Comparison of ENCODE assay signal across 1 cellular context in the genomic region with DNA sequence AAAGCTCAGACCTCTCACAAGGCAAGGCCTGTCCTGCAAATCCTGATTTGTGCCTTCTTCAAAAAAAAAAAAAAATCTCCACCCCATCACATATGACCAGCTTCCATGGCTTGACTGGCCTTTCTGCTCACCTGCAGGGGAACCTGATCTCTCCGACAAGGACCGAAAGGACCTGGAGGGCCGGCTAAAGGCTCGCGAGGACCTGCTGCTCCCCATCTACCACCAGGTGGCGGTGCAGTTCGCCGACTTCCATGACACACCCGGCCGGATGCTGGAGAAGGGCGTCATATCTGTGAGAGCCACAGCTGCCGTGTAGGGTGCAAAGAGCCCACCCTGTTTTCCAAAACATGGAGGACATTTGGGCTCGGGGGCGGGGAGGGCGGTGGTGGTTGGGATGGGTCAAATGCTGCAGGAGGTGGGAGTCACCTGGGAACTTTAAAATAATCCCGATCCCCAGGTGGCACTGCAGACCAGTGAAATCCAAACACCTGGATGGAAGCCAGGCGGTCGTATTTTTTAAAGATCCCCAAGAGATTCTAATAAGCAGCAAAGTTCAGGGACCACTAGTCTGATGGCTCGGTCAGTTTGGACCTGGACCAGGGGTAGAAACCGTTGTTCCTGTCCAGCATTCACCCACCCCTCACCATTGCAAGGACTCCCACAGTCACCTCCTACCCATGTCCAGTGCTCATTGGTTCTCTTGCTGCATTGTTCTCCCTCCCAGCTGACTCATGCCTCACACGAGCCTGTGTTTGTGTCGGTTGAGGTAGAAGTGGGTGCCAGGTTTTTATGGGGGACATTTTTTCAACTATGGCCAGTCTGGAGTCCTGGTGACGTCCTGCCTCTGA.
TF ChIP-seq lines count a peak whose summit lies in the region.

No MANE protein-coding gene starts in this region.

TF ChIP-seq in K562, 482 proteins besides CTCF, POLR2A, EP300 and RAD21 (continued from another document and continues in another):
- TF ChIP-seq, protein P1, sequence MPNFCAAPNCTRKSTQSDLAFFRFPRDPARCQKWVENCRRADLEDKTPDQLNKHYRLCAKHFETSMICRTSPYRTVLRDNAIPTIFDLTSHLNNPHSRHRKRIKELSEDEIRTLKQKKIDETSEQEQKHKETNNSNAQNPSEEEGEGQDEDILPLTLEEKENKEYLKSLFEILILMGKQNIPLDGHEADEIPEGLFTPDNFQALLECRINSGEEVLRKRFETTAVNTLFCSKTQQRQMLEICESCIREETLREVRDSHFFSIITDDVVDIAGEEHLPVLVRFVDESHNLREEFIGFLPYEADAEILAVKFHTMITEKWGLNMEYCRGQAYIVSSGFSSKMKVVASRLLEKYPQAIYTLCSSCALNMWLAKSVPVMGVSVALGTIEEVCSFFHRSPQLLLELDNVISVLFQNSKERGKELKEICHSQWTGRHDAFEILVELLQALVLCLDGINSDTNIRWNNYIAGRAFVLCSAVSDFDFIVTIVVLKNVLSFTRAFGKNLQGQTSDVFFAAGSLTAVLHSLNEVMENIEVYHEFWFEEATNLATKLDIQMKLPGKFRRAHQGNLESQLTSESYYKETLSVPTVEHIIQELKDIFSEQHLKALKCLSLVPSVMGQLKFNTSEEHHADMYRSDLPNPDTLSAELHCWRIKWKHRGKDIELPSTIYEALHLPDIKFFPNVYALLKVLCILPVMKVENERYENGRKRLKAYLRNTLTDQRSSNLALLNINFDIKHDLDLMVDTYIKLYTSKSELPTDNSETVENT (CRISPR knock-in tag; IDR thresholded peaks at IDR 0.05): no peak
- TF ChIP-seq ZNF232 (CRISPR knock-in tag; IDR thresholded peaks at IDR 0.05): no peak
- TF ChIP-seq ZNF197 (CRISPR knock-in tag; IDR thresholded peaks at IDR 0.05; ENCODE audit: low read depth): no peak
- peak; percentile 55 for TF ChIP-seq CREM (IDR thresholded peaks at IDR 0.05; ENCODE audit: low read depth)
- TF ChIP-seq STAG1 (CRISPR knock-in tag; IDR thresholded peaks at IDR 0.05; ENCODE audit: borderline replicate concordance): peak; percentile 71; the same call in 1 of the 2 replicates
- no peak for TF ChIP-seq GABPB2 (CRISPR knock-in tag; conservative IDR thresholded peaks at IDR 0.05)
- TF ChIP-seq, protein P2, sequence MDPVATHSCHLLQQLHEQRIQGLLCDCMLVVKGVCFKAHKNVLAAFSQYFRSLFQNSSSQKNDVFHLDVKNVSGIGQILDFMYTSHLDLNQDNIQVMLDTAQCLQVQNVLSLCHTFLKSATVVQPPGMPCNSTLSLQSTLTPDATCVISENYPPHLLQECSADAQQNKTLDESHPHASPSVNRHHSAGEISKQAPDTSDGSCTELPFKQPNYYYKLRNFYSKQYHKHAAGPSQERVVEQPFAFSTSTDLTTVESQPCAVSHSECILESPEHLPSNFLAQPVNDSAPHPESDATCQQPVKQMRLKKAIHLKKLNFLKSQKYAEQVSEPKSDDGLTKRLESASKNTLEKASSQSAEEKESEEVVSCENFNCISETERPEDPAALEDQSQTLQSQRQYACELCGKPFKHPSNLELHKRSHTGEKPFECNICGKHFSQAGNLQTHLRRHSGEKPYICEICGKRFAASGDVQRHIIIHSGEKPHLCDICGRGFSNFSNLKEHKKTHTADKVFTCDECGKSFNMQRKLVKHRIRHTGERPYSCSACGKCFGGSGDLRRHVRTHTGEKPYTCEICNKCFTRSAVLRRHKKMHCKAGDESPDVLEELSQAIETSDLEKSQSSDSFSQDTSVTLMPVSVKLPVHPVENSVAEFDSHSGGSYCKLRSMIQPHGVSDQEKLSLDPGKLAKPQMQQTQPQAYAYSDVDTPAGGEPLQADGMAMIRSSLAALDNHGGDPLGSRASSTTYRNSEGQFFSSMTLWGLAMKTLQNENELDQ (CRISPR knock-in tag; IDR thresholded peaks at IDR 0.05; ENCODE audit: borderline replicate concordance): no peak
- TF ChIP-seq CXXC5 (CRISPR knock-in tag; IDR thresholded peaks at IDR 0.05): 0 out of 2 replicates have a peak, but pooled peaks have one; percentile 29
- TF ChIP-seq NFXL1 (CRISPR knock-in tag; IDR thresholded peaks at IDR 0.05): no peak
- TF ChIP-seq, protein P3, sequence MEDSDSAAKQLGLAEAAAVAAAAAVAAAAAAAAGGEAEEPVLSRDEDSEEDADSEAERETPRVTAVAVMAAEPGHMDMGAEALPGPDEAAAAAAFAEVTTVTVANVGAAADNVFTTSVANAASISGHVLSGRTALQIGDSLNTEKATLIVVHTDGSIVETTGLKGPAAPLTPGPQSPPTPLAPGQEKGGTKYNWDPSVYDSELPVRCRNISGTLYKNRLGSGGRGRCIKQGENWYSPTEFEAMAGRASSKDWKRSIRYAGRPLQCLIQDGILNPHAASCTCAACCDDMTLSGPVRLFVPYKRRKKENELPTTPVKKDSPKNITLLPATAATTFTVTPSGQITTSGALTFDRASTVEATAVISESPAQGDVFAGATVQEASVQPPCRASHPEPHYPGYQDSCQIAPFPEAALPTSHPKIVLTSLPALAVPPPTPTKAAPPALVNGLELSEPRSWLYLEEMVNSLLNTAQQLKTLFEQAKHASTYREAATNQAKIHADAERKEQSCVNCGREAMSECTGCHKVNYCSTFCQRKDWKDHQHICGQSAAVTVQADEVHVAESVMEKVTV (CRISPR knock-in tag; IDR thresholded peaks at IDR 0.05): peak; percentile 53
- no peak for TF ChIP-seq PRMT5 (CRISPR knock-in tag; IDR thresholded peaks at IDR 0.05)
- TF ChIP-seq XRCC5 (IDR thresholded peaks at IDR 0.05; ENCODE audit: low read depth, low read length): peak; percentile 78; the same call in 1 of the 2 replicates
- TF ChIP-seq SRF (CRISPR knock-in tag; IDR thresholded peaks at IDR 0.05): no peak
- TF ChIP-seq, protein P4, sequence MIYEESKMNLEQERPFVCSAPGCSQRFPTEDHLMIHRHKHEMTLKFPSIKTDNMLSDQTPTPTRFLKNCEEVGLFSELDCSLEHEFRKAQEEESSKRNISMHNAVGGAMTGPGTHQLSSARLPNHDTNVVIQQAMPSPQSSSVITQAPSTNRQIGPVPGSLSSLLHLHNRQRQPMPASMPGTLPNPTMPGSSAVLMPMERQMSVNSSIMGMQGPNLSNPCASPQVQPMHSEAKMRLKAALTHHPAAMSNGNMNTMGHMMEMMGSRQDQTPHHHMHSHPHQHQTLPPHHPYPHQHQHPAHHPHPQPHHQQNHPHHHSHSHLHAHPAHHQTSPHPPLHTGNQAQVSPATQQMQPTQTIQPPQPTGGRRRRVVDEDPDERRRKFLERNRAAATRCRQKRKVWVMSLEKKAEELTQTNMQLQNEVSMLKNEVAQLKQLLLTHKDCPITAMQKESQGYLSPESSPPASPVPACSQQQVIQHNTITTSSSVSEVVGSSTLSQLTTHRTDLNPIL (CRISPR knock-in tag; IDR thresholded peaks at IDR 0.05): no peak
- TF ChIP-seq, protein P5, sequence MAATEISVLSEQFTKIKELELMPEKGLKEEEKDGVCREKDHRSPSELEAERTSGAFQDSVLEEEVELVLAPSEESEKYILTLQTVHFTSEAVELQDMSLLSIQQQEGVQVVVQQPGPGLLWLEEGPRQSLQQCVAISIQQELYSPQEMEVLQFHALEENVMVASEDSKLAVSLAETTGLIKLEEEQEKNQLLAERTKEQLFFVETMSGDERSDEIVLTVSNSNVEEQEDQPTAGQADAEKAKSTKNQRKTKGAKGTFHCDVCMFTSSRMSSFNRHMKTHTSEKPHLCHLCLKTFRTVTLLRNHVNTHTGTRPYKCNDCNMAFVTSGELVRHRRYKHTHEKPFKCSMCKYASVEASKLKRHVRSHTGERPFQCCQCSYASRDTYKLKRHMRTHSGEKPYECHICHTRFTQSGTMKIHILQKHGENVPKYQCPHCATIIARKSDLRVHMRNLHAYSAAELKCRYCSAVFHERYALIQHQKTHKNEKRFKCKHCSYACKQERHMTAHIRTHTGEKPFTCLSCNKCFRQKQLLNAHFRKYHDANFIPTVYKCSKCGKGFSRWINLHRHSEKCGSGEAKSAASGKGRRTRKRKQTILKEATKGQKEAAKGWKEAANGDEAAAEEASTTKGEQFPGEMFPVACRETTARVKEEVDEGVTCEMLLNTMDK (IDR thresholded peaks at IDR 0.05; ENCODE audit: borderline replicate concordance, insufficient read depth, low read depth, low read length, poor library complexity, severe bottlenecking): peak; percentile 16
- TF ChIP-seq MAZ (CRISPR knock-in tag; conservative IDR thresholded peaks at IDR 0.05 in 1 of 2, IDR thresholded peaks at IDR 0.05 in 1 of 2): 0 out of 4 replicates have a peak, but pooled peaks of 1 of the 2 experiments have one; percentile 21
- TF ChIP-seq, protein P6, sequence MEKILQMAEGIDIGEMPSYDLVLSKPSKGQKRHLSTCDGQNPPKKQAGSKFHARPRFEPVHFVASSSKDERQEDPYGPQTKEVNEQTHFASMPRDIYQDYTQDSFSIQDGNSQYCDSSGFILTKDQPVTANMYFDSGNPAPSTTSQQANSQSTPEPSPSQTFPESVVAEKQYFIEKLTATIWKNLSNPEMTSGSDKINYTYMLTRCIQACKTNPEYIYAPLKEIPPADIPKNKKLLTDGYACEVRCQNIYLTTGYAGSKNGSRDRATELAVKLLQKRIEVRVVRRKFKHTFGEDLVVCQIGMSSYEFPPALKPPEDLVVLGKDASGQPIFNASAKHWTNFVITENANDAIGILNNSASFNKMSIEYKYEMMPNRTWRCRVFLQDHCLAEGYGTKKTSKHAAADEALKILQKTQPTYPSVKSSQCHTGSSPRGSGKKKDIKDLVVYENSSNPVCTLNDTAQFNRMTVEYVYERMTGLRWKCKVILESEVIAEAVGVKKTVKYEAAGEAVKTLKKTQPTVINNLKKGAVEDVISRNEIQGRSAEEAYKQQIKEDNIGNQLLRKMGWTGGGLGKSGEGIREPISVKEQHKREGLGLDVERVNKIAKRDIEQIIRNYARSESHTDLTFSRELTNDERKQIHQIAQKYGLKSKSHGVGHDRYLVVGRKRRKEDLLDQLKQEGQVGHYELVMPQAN (IDR thresholded peaks at IDR 0.05; ENCODE audit: borderline replicate concordance): no peak
- no peak for TF ChIP-seq ZNF253 (CRISPR knock-in tag; conservative IDR thresholded peaks at IDR 0.05)
- TF ChIP-seq ZNF134 (CRISPR knock-in tag; conservative IDR thresholded peaks at IDR 0.05): no peak
- TF ChIP-seq, protein P7, sequence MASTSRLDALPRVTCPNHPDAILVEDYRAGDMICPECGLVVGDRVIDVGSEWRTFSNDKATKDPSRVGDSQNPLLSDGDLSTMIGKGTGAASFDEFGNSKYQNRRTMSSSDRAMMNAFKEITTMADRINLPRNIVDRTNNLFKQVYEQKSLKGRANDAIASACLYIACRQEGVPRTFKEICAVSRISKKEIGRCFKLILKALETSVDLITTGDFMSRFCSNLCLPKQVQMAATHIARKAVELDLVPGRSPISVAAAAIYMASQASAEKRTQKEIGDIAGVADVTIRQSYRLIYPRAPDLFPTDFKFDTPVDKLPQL (IDR thresholded peaks at IDR 0.05; ENCODE audit: extremely low read depth, insufficient read length): no peak
- TF ChIP-seq, protein P8, sequence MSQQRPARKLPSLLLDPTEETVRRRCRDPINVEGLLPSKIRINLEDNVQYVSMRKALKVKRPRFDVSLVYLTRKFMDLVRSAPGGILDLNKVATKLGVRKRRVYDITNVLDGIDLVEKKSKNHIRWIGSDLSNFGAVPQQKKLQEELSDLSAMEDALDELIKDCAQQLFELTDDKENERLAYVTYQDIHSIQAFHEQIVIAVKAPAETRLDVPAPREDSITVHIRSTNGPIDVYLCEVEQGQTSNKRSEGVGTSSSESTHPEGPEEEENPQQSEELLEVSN (IDR thresholded peaks at IDR 0.05; ENCODE audit: borderline replicate concordance in 1 of 2, extremely low read depth in 1 of 2, insufficient read depth in 1 of 2, insufficient read length in 1 of 2, low read depth in 1 of 2, low read length in 1 of 2, poor library complexity in 1 of 2, severe bottlenecking in 1 of 2): peak in 1 of 2 experiments; percentile 80
- no peak for TF ChIP-seq E2F3 (CRISPR knock-in tag; IDR thresholded peaks at IDR 0.05)
- peak; percentile 80 for TF ChIP-seq ETV1 (tag; conservative IDR thresholded peaks at IDR 0.05; ENCODE audit: low read depth)
